ENCODE assay signal across 26 cellular contexts in genomic region chr21:33041981-33042380, GRCh38. TPM values are rescaled to one million over a fixed set of nuclear protein-coding genes. Genes with fewer than 3 reads are reported as not detected.
DNase-seq lines count a peak whose midpoint lies in the region; ATAC-seq and FAIRE-seq lines count a peak whose summit lies in the region.
"Had no signal": no experiment of that assay in that cellular context is flagged by ENCODE, and none has a peak within 500 bp of the region (broad histone marks: within the 10 kb centered on the region; RNA-seq: fewer than 3 reads in every experiment).

No MANE protein-coding gene starts in this region.

- FAIRE-seq in RCC 7860 (lab: Jason Lieb, UNC): no peak
- FAIRE-seq: GM12891, GM19239, HTR-8/SVneo had no signal

- intact Hi-C loops in left colon (cut with DNase I, micrococcal nuclease): no loop called here

- ATAC-seq in left colon (no peak), GM18858 (IDR thresholded peaks at IDR 0.05; ENCODE audit: unreplicated experiment) (no peak)

- DNase-seq in A172 (ENCODE audit: low spot score): peak; percentile 62
- DNase-seq in ELR (ENCODE audit: low read depth): peak; percentile 51
- DNase-seq in RCC 7860 (ENCODE audit: low spot score): peak; percentile 10
- DNase-seq in kidney tubule cell (ENCODE audit: low spot score): peak; percentile 39
- no peak for DNase-seq in left colon
- no peak for DNase-seq in stimulated activated CD4-positive, alpha-beta T cell treated with anti-CD3 and anti-CD28 coated beads, Interleukin-1b, Interleukin-23, amount 100 ng/mL, for 48 hours
- DNase-seq: 8988T; CD4-positive, CD25-positive, alpha-beta regulatory T cell; DMS153; DND-41; GDM1; H7; KBM-7; MG63; NCI-H1105 treated with DMSO at 0.1 percent for 48 hours; NCI-H146; NCI-H1930; NCI-H2107; NCI-H524 treated with DMSO at 0.1 percent for 48 hours; NCI-H774; SHP77 treated with DMSO at 0.1 percent for 48 hours had no signal

RNA-seq across cellular contexts. Expression of gene OLIG2, which starts 16.2 kb away (rescaled TPM):
- 1.4 and 3.9 TPM in 2 replicates for total RNA-seq in A172 (2014; rRNA removed; shearing (Covaris generic))
- not detected for total RNA-seq in left colon
- total RNA-seq: CD4-positive, CD25-positive, alpha-beta regulatory T cell; LHCN-M2 had no signal

RNA-seq across cellular contexts. Expression of gene OLIG1, which starts 28.0 kb away (rescaled TPM):
- total RNA-seq in A172 (2014; rRNA removed; shearing (Covaris generic)): not detected in 2 replicates
- total RNA-seq in left colon: not detected
- total RNA-seq: CD4-positive, CD25-positive, alpha-beta regulatory T cell; LHCN-M2 had no signal

Comparison
In these comparisons a context has a peak if more than half of its experiments do, and no peak if none do; other contexts are left out.
1. DNase-seq: peak in A172 (single experiment), ELR (single experiment), RCC 7860 (single experiment) and kidney tubule cell (single experiment); none in left colon (0 of 2) and stimulated activated CD4-positive, alpha-beta T cell treated with anti-CD3 and anti-CD28 coated beads, Interleukin-1b, Interleukin-23, amount 100 ng/mL, for 48 hours (single experiment).